Comparison of ENCODE assay signal across 20 cellular contexts in genomic region chr6:164455835-164456234, GRCh38.
A peak's percentile ranks its signal among the peaks of the same experiment; 100 is the strongest.
DNase-seq lines count a peak whose midpoint lies in the region; ATAC-seq and TF ChIP-seq lines count a peak whose summit lies in the region.
"Had no signal": no experiment of that assay in that cellular context is flagged by ENCODE, and none has a peak within 500 bp of the region (broad histone marks: within the 10 kb centered on the region; RNA-seq: fewer than 3 reads in every experiment).

No MANE protein-coding gene starts in this region.

- no peaks in the 10 kb centered on the region for H3K79me1 ChIP-seq in mesendoderm (ENCODE audit: low read length)

- H4K5ac ChIP-seq in mesendoderm (ENCODE audit: low read length): no peak overlapping the region

- no peaks in the 10 kb centered on the region for H3K27me3 ChIP-seq in mesendoderm (ENCODE audit: insufficient read depth, low read length, poor library complexity)
- H3K27me3 ChIP-seq: BLaER1 treated with 17β-estradiol and CSF1 and Interleukin-3, amounts not matched to agents 10 nM and 100 nM had no signal

- H3K4me3 ChIP-seq in mesendoderm (ENCODE audit: low read length): no peak overlapping the region
- H3K4me3 ChIP-seq: BLaER1 treated with 17β-estradiol and CSF1 and Interleukin-3, amounts not matched to agents 10 nM and 100 nM; GM12878; HAP-1 had no signal

- no peak overlapping the region for H3K18ac ChIP-seq in mesendoderm (ENCODE audit: low read length)

- H2AK5ac ChIP-seq in mesendoderm (ENCODE audit: low read length): no peak overlapping the region

- POLR2A ChIA-PET in HEK293T (lab: Yijun Ruan, JAX) (no interaction called here), WTC11 (lab: Charles Lee) (no interaction called here)

- H3K27ac Mint-ChIP-seq in WTC11: no peak overlapping the region

- no peak overlapping the region for H2BK120ac ChIP-seq in mesendoderm (ENCODE audit: low read depth, low read length)

- no peaks in the 10 kb centered on the region for H3K36me3 Mint-ChIP-seq in WTC11

- H3K4ac ChIP-seq in mesendoderm (ENCODE audit: low read depth, low read length): no peak overlapping the region

- no peak overlapping the region for H3K9ac ChIP-seq in mesendoderm (ENCODE audit: low read length)
- H3K9ac ChIP-seq: BLaER1 treated with 17β-estradiol and CSF1 and Interleukin-3, amounts not matched to agents 10 nM and 100 nM had no signal

- no peak overlapping the region for H3K23ac ChIP-seq in mesendoderm (ENCODE audit: low read length)

- H3K4me1 ChIP-seq in mesendoderm (ENCODE audit: control insufficient read depth, low read depth, low read length): no peaks in the 10 kb centered on the region
- H3K4me1 ChIP-seq: BLaER1 treated with 17β-estradiol and CSF1 and Interleukin-3, amounts not matched to agents 10 nM and 100 nM had no signal

- no peak overlapping the region for H3K27ac ChIP-seq in 22Rv1
- H3K27ac ChIP-seq in mesendoderm (ENCODE audit: low read depth, low read length): no peak overlapping the region
- H3K27ac ChIP-seq: BLaER1 treated with 17β-estradiol and CSF1 and Interleukin-3, amounts not matched to agents 10 nM and 100 nM; RWPE1 had no signal

- H4K8ac ChIP-seq in mesendoderm (ENCODE audit: low read depth, low read length): no peak overlapping the region

- no peak overlapping the region for H3K4me3 Mint-ChIP-seq in WTC11

- no peaks in the 10 kb centered on the region for H3K9me3 Mint-ChIP-seq in WTC11

- H2BK15ac ChIP-seq in mesendoderm (replicated peaks; ENCODE audit: low read depth): no peak overlapping the region

- DNase-seq in HEK293T (ENCODE audit: extremely low spot score) (peak; percentile 51), WTC11 (ENCODE audit: low spot score) (peak; percentile 14), mesendoderm (peak; percentile 30)
- DNase-seq in stimulated activated CD4-positive, alpha-beta T cell treated with anti-CD3 and anti-CD28 coated beads, Interleukin-1b, Interleukin-23, amount 100 ng/mL, for 48 hours: no peak
- DNase-seq: DND-41, GDM1, KG1, NCI-H1092 treated with DMSO at 0.1 percent for 48 hours, NCI-H1694 treated with DMSO at 0.1 percent for 48 hours, NCI-H2107, NCI-H226, NCI-H526 had no signal

- CTCF ChIA-PET in HEK293T (lab: Yijun Ruan, JAX) (no interaction called here), WTC11 (lab: Charles Lee) (no interaction called here)

- TF ChIP-seq CTCF in 22Rv1 (IDR thresholded peaks at IDR 0.05): peak; percentile 25
- TF ChIP-seq CTCF in WTC11 (IDR thresholded peaks at IDR 0.05): no peak

- no peak overlapping the region for H3K56ac ChIP-seq in mesendoderm (ENCODE audit: low read length)

- WGBS in mesendoderm (ENCODE audit: extremely low coverage, insufficient coverage, low lambda C conversion rate): no CpG with 5 or more reads among the region's 9 CpGs

- H3K79me2 ChIP-seq in mesendoderm (ENCODE audit: control insufficient read depth, insufficient read depth, low read length): no peaks in the 10 kb centered on the region

- 0 out of 2 replicates have a peak, but pooled peaks cover 3% of the 10 kb centered on the region for H3K4me1 Mint-ChIP-seq in WTC11

- H3K36me3 ChIP-seq in mesendoderm (ENCODE audit: control insufficient read depth, insufficient read depth, low read length): no peaks in the 10 kb centered on the region
- H3K36me3 ChIP-seq: BLaER1 treated with 17β-estradiol and CSF1 and Interleukin-3, amounts not matched to agents 10 nM and 100 nM; HAP-1 had no signal

- H2BK5ac ChIP-seq in mesendoderm (ENCODE audit: low read length): no peak overlapping the region

- H3K4me2 ChIP-seq in mesendoderm (ENCODE audit: low read length): no peak overlapping the region
- H3K4me2 ChIP-seq: BLaER1 treated with 17β-estradiol and CSF1 and Interleukin-3, amounts not matched to agents 10 nM and 100 nM had no signal

- ATAC-seq in WTC11: peak; percentile 81
- no peak for ATAC-seq in GM21381 (IDR thresholded peaks at IDR 0.05; ENCODE audit: unreplicated experiment)
- no peak for ATAC-seq in HG02840 (IDR thresholded peaks at IDR 0.05; ENCODE audit: low FRiP score, unreplicated experiment)
- no peak for ATAC-seq in GM21515 (IDR thresholded peaks at IDR 0.05; ENCODE audit: unreplicated experiment)
- ATAC-seq: GM12878 had no signal

- no peaks in the 10 kb centered on the region for H3K27me3 Mint-ChIP-seq in WTC11 (ENCODE audit: low read depth)

TF ChIP-seq in HEK293T, 16 proteins besides CTCF, POLR2A, EP300 and RAD21:
- no peak for TF ChIP-seq ELF4 (IDR thresholded peaks at IDR 0.05)
- no peak for TF ChIP-seq SP1 (IDR thresholded peaks at IDR 0.05)
- TF ChIP-seq CTBP1 (IDR thresholded peaks at IDR 0.05; ENCODE audit: borderline replicate concordance): no peak
- TF ChIP-seq, protein P1, sequence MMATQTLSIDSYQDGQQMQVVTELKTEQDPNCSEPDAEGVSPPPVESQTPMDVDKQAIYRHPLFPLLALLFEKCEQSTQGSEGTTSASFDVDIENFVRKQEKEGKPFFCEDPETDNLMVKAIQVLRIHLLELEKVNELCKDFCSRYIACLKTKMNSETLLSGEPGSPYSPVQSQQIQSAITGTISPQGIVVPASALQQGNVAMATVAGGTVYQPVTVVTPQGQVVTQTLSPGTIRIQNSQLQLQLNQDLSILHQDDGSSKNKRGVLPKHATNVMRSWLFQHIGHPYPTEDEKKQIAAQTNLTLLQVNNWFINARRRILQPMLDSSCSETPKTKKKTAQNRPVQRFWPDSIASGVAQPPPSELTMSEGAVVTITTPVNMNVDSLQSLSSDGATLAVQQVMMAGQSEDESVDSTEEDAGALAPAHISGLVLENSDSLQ (IDR thresholded peaks at IDR 0.05): no peak
- no peak for TF ChIP-seq HDGF (IDR thresholded peaks at IDR 0.05; ENCODE audit: borderline replicate concordance)
- TF ChIP-seq FOXK2 (IDR thresholded peaks at IDR 0.05): no peak
- TF ChIP-seq LEF1 (IDR thresholded peaks at IDR 0.05; ENCODE audit: borderline replicate concordance): no peak
- TF ChIP-seq BHLHE40 (IDR thresholded peaks at IDR 0.05; ENCODE audit: borderline replicate concordance): no peak
- no peak for TF ChIP-seq FOXA1 (IDR thresholded peaks at IDR 0.05)
- TF ChIP-seq NFRKB (IDR thresholded peaks at IDR 0.05): no peak
- no peak for TF ChIP-seq SUZ12 (IDR thresholded peaks at IDR 0.05)
- TF ChIP-seq ARNT (IDR thresholded peaks at IDR 0.05): no peak
- no peak for TF ChIP-seq FOXM1 (IDR thresholded peaks at IDR 0.05; ENCODE audit: borderline replicate concordance)
- TF ChIP-seq L3MBTL2 (conservative IDR thresholded peaks at IDR 0.05): no peak
- TF ChIP-seq TARDBP (IDR thresholded peaks at IDR 0.05): no peak
- TF ChIP-seq ZNF384 (IDR thresholded peaks at IDR 0.05): no peak
TF ChIP-seq in HEK293T: peak in this region for 0.

TF ChIP-seq in WTC11, 78 proteins besides CTCF, POLR2A, EP300 and RAD21 (continues in another document):
- TF ChIP-seq, protein P2, sequence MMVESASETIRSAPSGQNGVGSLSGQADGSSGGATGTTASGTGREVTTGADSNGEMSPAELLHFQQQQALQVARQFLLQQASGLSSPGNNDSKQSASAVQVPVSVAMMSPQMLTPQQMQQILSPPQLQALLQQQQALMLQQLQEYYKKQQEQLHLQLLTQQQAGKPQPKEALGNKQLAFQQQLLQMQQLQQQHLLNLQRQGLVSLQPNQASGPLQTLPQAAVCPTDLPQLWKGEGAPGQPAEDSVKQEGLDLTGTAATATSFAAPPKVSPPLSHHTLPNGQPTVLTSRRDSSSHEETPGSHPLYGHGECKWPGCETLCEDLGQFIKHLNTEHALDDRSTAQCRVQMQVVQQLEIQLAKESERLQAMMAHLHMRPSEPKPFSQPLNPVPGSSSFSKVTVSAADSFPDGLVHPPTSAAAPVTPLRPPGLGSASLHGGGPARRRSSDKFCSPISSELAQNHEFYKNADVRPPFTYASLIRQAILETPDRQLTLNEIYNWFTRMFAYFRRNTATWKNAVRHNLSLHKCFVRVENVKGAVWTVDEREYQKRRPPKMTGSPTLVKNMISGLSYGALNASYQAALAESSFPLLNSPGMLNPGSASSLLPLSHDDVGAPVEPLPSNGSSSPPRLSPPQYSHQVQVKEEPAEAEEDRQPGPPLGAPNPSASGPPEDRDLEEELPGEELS (CRISPR knock-in tag; IDR thresholded peaks at IDR 0.05): no peak
- TF ChIP-seq AFF4 (CRISPR knock-in tag; IDR thresholded peaks at IDR 0.05; ENCODE audit: borderline replicate concordance) (no peak), ZNF121 (CRISPR knock-in tag; IDR thresholded peaks at IDR 0.05) (no peak)
